ENCODE assay signal across 11 cellular contexts in genomic region chr3:40407611-40408010, GRCh38. TPM values are rescaled to one million over a fixed set of nuclear protein-coding genes. Genes with fewer than 3 reads are reported as not detected.
"Had no signal": no experiment of that assay in that cellular context is flagged by ENCODE, and none has a peak within 500 bp of the region (broad histone marks: within the 10 kb centered on the region; RNA-seq: fewer than 3 reads in every experiment).

No MANE protein-coding gene starts in this region.

- H2AFZ ChIP-seq: GM23248 had no signal

- H3K4me3 Mint-ChIP-seq: H9, HFFc6 had no signal

- H3K9ac ChIP-seq: GM23248 had no signal

- H3K4me1 ChIP-seq: HAP-1 had no signal

- H3K27ac ChIP-seq: GM23248 had no signal

- H3K27ac Mint-ChIP-seq: H9, HFFc6 had no signal

- H3K4me3 ChIP-seq: GM23248, HAP-1 had no signal

- ATAC-seq: HCT116 had no signal

- DNase-seq: GM23248, GOT3, H7, H9, HCEC 1CT, HFFc6 had no signal

- FAIRE-seq: H1, H54 had no signal

- H3K9me3 Mint-ChIP-seq: H9, HFFc6 had no signal

- H3K9me3 ChIP-seq: HAP-1 had no signal

- H3K36me3 ChIP-seq: HAP-1 had no signal

RNA-seq across cellular contexts. Expression of gene ENTPD3, which starts 20.6 kb away (rescaled TPM):
- total RNA-seq: GM23248, H4, H7, H9, HFFc6 had no signal
- polyA plus RNA-seq: GM23248 had no signal
